Comparison of ENCODE assay signal across 1 cellular context in genomic region chr17:59892849-59893616, GRCh38.
TF ChIP-seq lines count a peak whose summit lies in the region.

Gene RPS6KB1, plus strand, starts transcription at chr17:59893121. Its CDS starts 64 bp downstream, at chr17:59893185.
Gene TUBD1, minus strand, starts transcription at chr17:59892943. Its CDS starts 1,941 bp downstream, at chr17:59891002.

TF ChIP-seq in HepG2, 621 proteins besides CTCF, POLR2A, EP300 and RAD21 (continued from another document and continues in another):
- TF ChIP-seq BORCS8-MEF2B (CRISPR knock-in tag; IDR thresholded peaks at IDR 0.05): peak; percentile 74
- no peak; the same call in 1 of the 2 replicates for TF ChIP-seq RFX3 (CRISPR knock-in tag; IDR thresholded peaks at IDR 0.05)
- peak; percentile 25; the same call in 1 of the 2 replicates for TF ChIP-seq TOE1 (CRISPR knock-in tag; IDR thresholded peaks at IDR 0.05)
- TF ChIP-seq GMEB1 (CRISPR knock-in tag; IDR thresholded peaks at IDR 0.05; ENCODE audit: borderline replicate concordance): peak; percentile 85
- TF ChIP-seq REL (CRISPR knock-in tag; conservative IDR thresholded peaks at IDR 0.05): peak; percentile 86; the same call in 1 of the 2 replicates
- peak; percentile 73 for TF ChIP-seq ZNF263 (CRISPR knock-in tag; IDR thresholded peaks at IDR 0.05)
- TF ChIP-seq ZBTB25 (CRISPR knock-in tag; IDR thresholded peaks at IDR 0.05): peak; percentile 89
- TF ChIP-seq DR1 (CRISPR knock-in tag; IDR thresholded peaks at IDR 0.05): peak; percentile 96
- peak; percentile 94; the same call in 1 of the 2 replicates for TF ChIP-seq PREB (CRISPR knock-in tag; IDR thresholded peaks at IDR 0.05)
- peak; percentile 66; the same call in 1 of the 2 replicates for TF ChIP-seq REPIN1 (CRISPR knock-in tag; IDR thresholded peaks at IDR 0.05; ENCODE audit: borderline replicate concordance, low read depth)
- peak; percentile 59; the same call in 1 of the 2 replicates for TF ChIP-seq KLF9 (CRISPR knock-in tag; IDR thresholded peaks at IDR 0.05; ENCODE audit: low read depth)
- TF ChIP-seq ETS1 (CRISPR knock-in tag; IDR thresholded peaks at IDR 0.05): peak; percentile 95; the same call in 1 of the 2 replicates
- TF ChIP-seq TCF7 (IDR thresholded peaks at IDR 0.05; ENCODE audit: low read depth): no peak
- no peak for TF ChIP-seq ZNF569 (CRISPR knock-in tag; IDR thresholded peaks at IDR 0.05; ENCODE audit: borderline replicate concordance)
- TF ChIP-seq ZNF619 (CRISPR knock-in tag; IDR thresholded peaks at IDR 0.05): peak; percentile 87; the same call in 1 of the 2 replicates
- TF ChIP-seq SIX1 (CRISPR knock-in tag; IDR thresholded peaks at IDR 0.05; ENCODE audit: borderline replicate concordance): no peak
- peak; percentile 11; the same call in 1 of the 2 replicates for TF ChIP-seq GMEB2 (CRISPR knock-in tag; IDR thresholded peaks at IDR 0.05; ENCODE audit: low read depth)
- TF ChIP-seq ARNT2 (CRISPR knock-in tag; IDR thresholded peaks at IDR 0.05; ENCODE audit: low read depth): peak; percentile 74
- TF ChIP-seq ISL2 (CRISPR knock-in tag; IDR thresholded peaks at IDR 0.05): peak; percentile 70
- peak; percentile 84; the same call in 1 of the 2 replicates for TF ChIP-seq MXD1 (CRISPR knock-in tag; IDR thresholded peaks at IDR 0.05)
- no peak for TF ChIP-seq ZBTB34 (CRISPR knock-in tag; IDR thresholded peaks at IDR 0.05)
- TF ChIP-seq ZNF20 (CRISPR knock-in tag; IDR thresholded peaks at IDR 0.05): no peak
- TF ChIP-seq KIAA2018 (CRISPR knock-in tag; IDR thresholded peaks at IDR 0.05; ENCODE audit: borderline replicate concordance): no peak
- no peak; the same call in 1 of the 2 replicates for TF ChIP-seq AHR (CRISPR knock-in tag; IDR thresholded peaks at IDR 0.05)
- TF ChIP-seq ZNF207 (IDR thresholded peaks at IDR 0.05; ENCODE audit: borderline replicate concordance): no peak
- no peak for TF ChIP-seq ZSCAN25 (CRISPR knock-in tag; IDR thresholded peaks at IDR 0.05)
- TF ChIP-seq MED13 (CRISPR knock-in tag; IDR thresholded peaks at IDR 0.05): peak; percentile 83
- no peak for TF ChIP-seq HOXA7 (CRISPR knock-in tag; IDR thresholded peaks at IDR 0.05)
- TF ChIP-seq TBX3 (IDR thresholded peaks at IDR 0.05; ENCODE audit: borderline replicate concordance): peak; percentile 26; the same call in 1 of the 2 replicates
- no peak; the same call in 1 of the 2 replicates for TF ChIP-seq FOXJ3 (CRISPR knock-in tag; IDR thresholded peaks at IDR 0.05; ENCODE audit: borderline replicate concordance)
- TF ChIP-seq XRCC5 (optimal IDR thresholded peaks at IDR 0.05; ENCODE audit: low read length): peak; percentile 3
- peak; percentile 39; the same call in 1 of the 2 replicates for TF ChIP-seq ZNF792 (CRISPR knock-in tag; IDR thresholded peaks at IDR 0.05)
- no peak for TF ChIP-seq PBX3 (CRISPR knock-in tag; IDR thresholded peaks at IDR 0.05; ENCODE audit: borderline replicate concordance)
- no peak for TF ChIP-seq FOSL1 (CRISPR knock-in tag; IDR thresholded peaks at IDR 0.05; ENCODE audit: borderline replicate concordance)
- TF ChIP-seq GLMP (CRISPR knock-in tag; IDR thresholded peaks at IDR 0.05; ENCODE audit: borderline replicate concordance): no peak
- peak; percentile 48; the same call in 1 of the 2 replicates for TF ChIP-seq ETV5 (CRISPR knock-in tag; IDR thresholded peaks at IDR 0.05; ENCODE audit: borderline replicate concordance)
- peak; percentile 49 for TF ChIP-seq ZMYM3 (CRISPR knock-in tag; IDR thresholded peaks at IDR 0.05)
- peak; percentile 79 for TF ChIP-seq ZNF670 (CRISPR knock-in tag; IDR thresholded peaks at IDR 0.05; ENCODE audit: borderline replicate concordance)
- TF ChIP-seq NR2F1 (CRISPR knock-in tag; IDR thresholded peaks at IDR 0.05): no peak
- TF ChIP-seq GPBP1L1 (CRISPR knock-in tag; IDR thresholded peaks at IDR 0.05): no peak
